Comparison of ENCODE assay signal across 1 cellular context in the genomic region with DNA sequence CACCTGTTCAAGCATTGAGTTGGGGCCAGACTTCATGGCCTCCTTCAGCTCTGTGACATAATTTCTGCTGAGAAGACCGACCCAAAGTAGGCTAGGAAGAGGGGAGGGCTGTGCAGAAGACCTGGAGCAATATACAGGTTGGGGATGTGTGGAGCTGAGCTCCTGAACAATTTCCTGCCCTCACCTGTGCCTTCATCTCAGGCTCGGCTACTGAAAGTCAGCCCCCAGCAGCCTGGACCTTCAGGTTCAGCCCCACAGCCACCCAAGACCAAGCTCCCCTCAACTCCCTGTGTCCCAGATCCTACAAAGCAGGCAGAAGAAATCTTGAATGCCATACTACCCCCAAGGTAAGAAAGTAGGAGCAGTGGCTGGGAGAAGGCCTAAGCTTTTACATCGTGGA.
TF ChIP-seq lines count a peak whose summit lies in the region.

No MANE protein-coding gene starts in this region.

TF ChIP-seq in K562, 482 proteins besides CTCF, POLR2A, EP300 and RAD21:
- TF ChIP-seq NFRKB (IDR thresholded peaks at IDR 0.05; ENCODE audit: low read depth) = no peak
- TF ChIP-seq, protein P1, sequence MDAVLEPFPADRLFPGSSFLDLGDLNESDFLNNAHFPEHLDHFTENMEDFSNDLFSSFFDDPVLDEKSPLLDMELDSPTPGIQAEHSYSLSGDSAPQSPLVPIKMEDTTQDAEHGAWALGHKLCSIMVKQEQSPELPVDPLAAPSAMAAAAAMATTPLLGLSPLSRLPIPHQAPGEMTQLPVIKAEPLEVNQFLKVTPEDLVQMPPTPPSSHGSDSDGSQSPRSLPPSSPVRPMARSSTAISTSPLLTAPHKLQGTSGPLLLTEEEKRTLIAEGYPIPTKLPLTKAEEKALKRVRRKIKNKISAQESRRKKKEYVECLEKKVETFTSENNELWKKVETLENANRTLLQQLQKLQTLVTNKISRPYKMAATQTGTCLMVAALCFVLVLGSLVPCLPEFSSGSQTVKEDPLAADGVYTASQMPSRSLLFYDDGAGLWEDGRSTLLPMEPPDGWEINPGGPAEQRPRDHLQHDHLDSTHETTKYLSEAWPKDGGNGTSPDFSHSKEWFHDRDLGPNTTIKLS (IDR thresholded peaks at IDR 0.05; ENCODE audit: borderline replicate concordance, low read depth) = no peak
- TF ChIP-seq ZNF644 (tag; IDR thresholded peaks at IDR 0.05; ENCODE audit: low read depth) = no peak
- TF ChIP-seq, protein P2, sequence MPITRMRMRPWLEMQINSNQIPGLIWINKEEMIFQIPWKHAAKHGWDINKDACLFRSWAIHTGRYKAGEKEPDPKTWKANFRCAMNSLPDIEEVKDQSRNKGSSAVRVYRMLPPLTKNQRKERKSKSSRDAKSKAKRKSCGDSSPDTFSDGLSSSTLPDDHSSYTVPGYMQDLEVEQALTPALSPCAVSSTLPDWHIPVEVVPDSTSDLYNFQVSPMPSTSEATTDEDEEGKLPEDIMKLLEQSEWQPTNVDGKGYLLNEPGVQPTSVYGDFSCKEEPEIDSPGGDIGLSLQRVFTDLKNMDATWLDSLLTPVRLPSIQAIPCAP (CRISPR knock-in tag; IDR thresholded peaks at IDR 0.05; ENCODE audit: borderline replicate concordance) = 0 out of 2 replicates have a peak, but pooled peaks have one; percentile 15
- no peak for TF ChIP-seq RBFOX2 (IDR thresholded peaks at IDR 0.05; ENCODE audit: low read depth, low read length)
- TF ChIP-seq ZBTB8A (IDR thresholded peaks at IDR 0.05; ENCODE audit: partially characterized antibody) = no peak
- no peak for TF ChIP-seq ZNF41 (CRISPR knock-in tag; conservative IDR thresholded peaks at IDR 0.05)
- TF ChIP-seq, protein P3, sequence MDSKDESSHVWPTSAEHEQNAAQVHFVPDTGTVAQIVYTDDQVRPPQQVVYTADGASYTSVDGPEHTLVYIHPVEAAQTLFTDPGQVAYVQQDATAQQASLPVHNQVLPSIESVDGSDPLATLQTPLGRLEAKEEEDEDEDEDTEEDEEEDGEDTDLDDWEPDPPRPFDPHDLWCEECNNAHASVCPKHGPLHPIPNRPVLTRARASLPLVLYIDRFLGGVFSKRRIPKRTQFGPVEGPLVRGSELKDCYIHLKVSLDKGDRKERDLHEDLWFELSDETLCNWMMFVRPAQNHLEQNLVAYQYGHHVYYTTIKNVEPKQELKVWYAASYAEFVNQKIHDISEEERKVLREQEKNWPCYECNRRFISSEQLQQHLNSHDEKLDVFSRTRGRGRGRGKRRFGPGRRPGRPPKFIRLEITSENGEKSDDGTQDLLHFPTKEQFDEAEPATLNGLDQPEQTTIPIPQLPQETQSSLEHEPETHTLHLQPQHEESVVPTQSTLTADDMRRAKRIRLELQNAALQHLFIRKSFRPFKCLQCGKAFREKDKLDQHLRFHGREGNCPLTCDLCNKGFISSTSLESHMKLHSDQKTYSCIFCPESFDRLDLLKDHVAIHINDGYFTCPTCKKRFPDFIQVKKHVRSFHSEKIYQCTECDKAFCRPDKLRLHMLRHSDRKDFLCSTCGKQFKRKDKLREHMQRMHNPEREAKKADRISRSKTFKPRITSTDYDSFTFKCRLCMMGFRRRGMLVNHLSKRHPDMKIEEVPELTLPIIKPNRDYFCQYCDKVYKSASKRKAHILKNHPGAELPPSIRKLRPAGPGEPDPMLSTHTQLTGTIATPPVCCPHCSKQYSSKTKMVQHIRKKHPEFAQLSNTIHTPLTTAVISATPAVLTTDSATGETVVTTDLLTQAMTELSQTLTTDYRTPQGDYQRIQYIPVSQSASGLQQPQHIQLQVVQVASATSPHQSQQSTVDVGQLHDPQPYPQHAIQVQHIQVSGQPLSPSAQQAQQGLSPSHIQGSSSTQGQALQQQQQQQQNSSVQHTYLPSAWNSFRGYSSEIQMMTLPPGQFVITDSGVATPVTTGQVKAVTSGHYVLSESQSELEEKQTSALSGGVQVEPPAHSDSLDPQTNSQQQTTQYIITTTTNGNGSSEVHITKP (IDR thresholded peaks at IDR 0.05; ENCODE audit: partially characterized antibody) = peak; percentile 71
- TF ChIP-seq BCL6 (CRISPR knock-in tag; IDR thresholded peaks at IDR 0.05) = no peak
- TF ChIP-seq DEAF1 (CRISPR knock-in tag; IDR thresholded peaks at IDR 0.05) = no peak
- no peak for TF ChIP-seq MYC (IDR thresholded peaks at IDR 0.05; ENCODE audit: low read depth, low read length)
- no peak for TF ChIP-seq MYC (CRISPR knock-in tag; IDR thresholded peaks at IDR 0.05; ENCODE audit: borderline replicate concordance, low read depth)
- no peak for TF ChIP-seq TFAP4 (CRISPR knock-in tag; IDR thresholded peaks at IDR 0.05; ENCODE audit: borderline replicate concordance)
TF ChIP-seq in K562: peak in this region for 2.
